In genomic region chr18:41464278-41464677, GRCh38 we compare ENCODE assay signal across 19 cellular contexts.
"Had no signal": no experiment of that assay in that cellular context is flagged by ENCODE, and none has a peak within 500 bp of the region (broad histone marks: within the 10 kb centered on the region; RNA-seq: fewer than 3 reads in every experiment).

No MANE protein-coding gene starts in this region.

- H3K4me3 Mint-ChIP-seq: activated CD4-positive, alpha-beta memory T cell treated with anti-CD3 and anti-CD28 coated beads, Interleukin-2, amount 10 ng/mL, durations not matched to agents 7 days and 5 days; activated CD4-positive, alpha-beta T cell treated with anti-CD3 and anti-CD28 coated beads, Interleukin-2, amount 10 ng/mL, durations not matched to agents 7 days and 5 days; activated naive CD4-positive, alpha-beta T cell treated with anti-CD3 and anti-CD28 coated beads, Interleukin-2, amount 10 ng/mL, durations not matched to agents 7 days and 5 days; activated naive CD8-positive, alpha-beta T cell treated with anti-CD3 and anti-CD28 coated beads for 36 hours; activated T-cell treated with anti-CD3 and anti-CD28 coated beads, Interleukin-2, amount 50 U/mL, for 72 hours; T-helper 17 cell had no signal

- H3K27me3 Mint-ChIP-seq: activated CD4-positive, alpha-beta memory T cell treated with anti-CD3 and anti-CD28 coated beads, Interleukin-2, amount 10 ng/mL, durations not matched to agents 7 days and 5 days; activated CD4-positive, alpha-beta T cell treated with anti-CD3 and anti-CD28 coated beads, Interleukin-2, amount 10 ng/mL, durations not matched to agents 7 days and 5 days; activated naive CD4-positive, alpha-beta T cell treated with anti-CD3 and anti-CD28 coated beads, Interleukin-2, amount 10 ng/mL, durations not matched to agents 7 days and 5 days; activated naive CD8-positive, alpha-beta T cell treated with anti-CD3 and anti-CD28 coated beads for 36 hours; T-helper 17 cell had no signal

- H3K27ac Mint-ChIP-seq: activated CD4-positive, alpha-beta memory T cell treated with anti-CD3 and anti-CD28 coated beads, Interleukin-2, amount 10 ng/mL, durations not matched to agents 7 days and 5 days; activated CD4-positive, alpha-beta T cell treated with anti-CD3 and anti-CD28 coated beads, Interleukin-2, amount 10 ng/mL, durations not matched to agents 7 days and 5 days; activated naive CD4-positive, alpha-beta T cell treated with anti-CD3 and anti-CD28 coated beads, Interleukin-2, amount 10 ng/mL, durations not matched to agents 7 days and 5 days; activated naive CD8-positive, alpha-beta T cell treated with anti-CD3 and anti-CD28 coated beads for 36 hours; activated T-cell treated with anti-CD3 and anti-CD28 coated beads, Interleukin-2, amount 50 U/mL, for 72 hours; activated T-helper 2 cell treated with anti-CD3 and anti-CD28 coated beads, Interferon-gamma antibody, Interleukin-2, Interleukin-4, amounts not matched to agents 10 μg/mL and 5 μg/mL and 100 μg/mL, durations not matched to agents 14 hours and 24 hours and 36 hours; T-helper 17 cell had no signal

- H3K9me3 Mint-ChIP-seq: activated naive CD8-positive, alpha-beta T cell treated with anti-CD3 and anti-CD28 coated beads for 36 hours had no signal

- H3K27ac ChIP-seq: brain microvascular endothelial cell, cardiac muscle cell had no signal

- DNase-seq: activated CD4-positive, alpha-beta memory T cell treated with anti-CD3 and anti-CD28 coated beads, Interleukin-2, amount 10 ng/mL, durations not matched to agents 7 days and 5 days; activated CD4-positive, alpha-beta T cell treated with anti-CD3 and anti-CD28 coated beads, Interleukin-2, amount 10 ng/mL, durations not matched to agents 7 days and 5 days; activated CD4-positive, CD25-positive, alpha-beta regulatory T cell; activated gamma-delta T cell treated with Interleukin-2 at 50 U/mL for 16 hours; activated naive CD4-positive, alpha-beta T cell treated with anti-CD3 and anti-CD28 coated beads, Interleukin-2, amount 10 ng/mL, durations not matched to agents 7 days and 5 days; activated naive CD8-positive, alpha-beta T cell treated with anti-CD3 and anti-CD28 coated beads for 36 hours; activated T-cell treated with anti-CD3 and anti-CD28 coated beads, Interleukin-2, amount 50 U/mL, for 72 hours; brain microvascular endothelial cell; MM.1S; NCI-H1105; NCI-H1436; NCI-H1694 treated with DMSO at 0.1 percent for 48 hours; NCI-H2081; NCI-H510A treated with DMSO at 0.1 percent for 48 hours; SIG-M5; T-helper 17 cell; T-helper 9 cell had no signal

- H3K36me3 Mint-ChIP-seq: activated naive CD4-positive, alpha-beta T cell treated with anti-CD3 and anti-CD28 coated beads, Interleukin-2, amount 10 ng/mL, durations not matched to agents 7 days and 5 days; activated naive CD8-positive, alpha-beta T cell treated with anti-CD3 and anti-CD28 coated beads for 36 hours had no signal

- H3K27me3 ChIP-seq: brain microvascular endothelial cell, cardiac muscle cell had no signal

- ATAC-seq: activated T-cell treated with anti-CD3 and anti-CD28 coated beads, Interleukin-2, amount 50 U/mL, for 72 hours; T-helper 17 cell had no signal

- H3K4me3 ChIP-seq: cardiac muscle cell had no signal

- H3K36me3 ChIP-seq: brain microvascular endothelial cell, cardiac muscle cell had no signal

- H3K4me1 Mint-ChIP-seq: activated CD4-positive, alpha-beta memory T cell treated with anti-CD3 and anti-CD28 coated beads, Interleukin-2, amount 10 ng/mL, durations not matched to agents 7 days and 5 days; activated CD4-positive, alpha-beta T cell treated with anti-CD3 and anti-CD28 coated beads, Interleukin-2, amount 10 ng/mL, durations not matched to agents 7 days and 5 days; activated naive CD4-positive, alpha-beta T cell treated with anti-CD3 and anti-CD28 coated beads, Interleukin-2, amount 10 ng/mL, durations not matched to agents 7 days and 5 days; activated naive CD8-positive, alpha-beta T cell treated with anti-CD3 and anti-CD28 coated beads for 36 hours; T-helper 17 cell had no signal
